ENCODE assay signal across 1 cellular context in the genomic region with DNA sequence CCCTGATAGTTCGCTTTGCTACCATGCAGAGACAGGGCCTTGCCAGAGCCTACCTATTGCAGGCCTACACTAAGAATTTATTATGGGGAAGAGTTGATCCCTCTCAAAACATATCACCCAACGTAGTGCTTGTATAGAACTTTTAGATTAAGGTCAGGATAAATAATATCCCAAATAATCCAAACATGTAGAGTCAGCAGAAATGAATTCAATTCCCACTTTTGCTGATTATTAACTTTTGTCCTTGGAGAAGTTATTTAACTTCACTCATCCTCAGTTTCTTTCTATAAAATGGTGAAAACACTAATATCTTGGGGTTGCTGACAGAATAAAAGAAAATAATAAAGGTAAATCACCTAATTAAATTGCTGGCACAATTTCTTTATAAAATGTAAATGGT.
TF ChIP-seq lines count a peak whose summit lies in the region.

No MANE protein-coding gene starts in this region.

TF ChIP-seq in GM23338, 12 proteins besides CTCF, POLR2A, EP300 and RAD21 (continued from another document):
- TF ChIP-seq ETS1 (IDR thresholded peaks at IDR 0.05): no peak
